Comparison of ENCODE assay signal across 16 cellular contexts in the genomic region with DNA sequence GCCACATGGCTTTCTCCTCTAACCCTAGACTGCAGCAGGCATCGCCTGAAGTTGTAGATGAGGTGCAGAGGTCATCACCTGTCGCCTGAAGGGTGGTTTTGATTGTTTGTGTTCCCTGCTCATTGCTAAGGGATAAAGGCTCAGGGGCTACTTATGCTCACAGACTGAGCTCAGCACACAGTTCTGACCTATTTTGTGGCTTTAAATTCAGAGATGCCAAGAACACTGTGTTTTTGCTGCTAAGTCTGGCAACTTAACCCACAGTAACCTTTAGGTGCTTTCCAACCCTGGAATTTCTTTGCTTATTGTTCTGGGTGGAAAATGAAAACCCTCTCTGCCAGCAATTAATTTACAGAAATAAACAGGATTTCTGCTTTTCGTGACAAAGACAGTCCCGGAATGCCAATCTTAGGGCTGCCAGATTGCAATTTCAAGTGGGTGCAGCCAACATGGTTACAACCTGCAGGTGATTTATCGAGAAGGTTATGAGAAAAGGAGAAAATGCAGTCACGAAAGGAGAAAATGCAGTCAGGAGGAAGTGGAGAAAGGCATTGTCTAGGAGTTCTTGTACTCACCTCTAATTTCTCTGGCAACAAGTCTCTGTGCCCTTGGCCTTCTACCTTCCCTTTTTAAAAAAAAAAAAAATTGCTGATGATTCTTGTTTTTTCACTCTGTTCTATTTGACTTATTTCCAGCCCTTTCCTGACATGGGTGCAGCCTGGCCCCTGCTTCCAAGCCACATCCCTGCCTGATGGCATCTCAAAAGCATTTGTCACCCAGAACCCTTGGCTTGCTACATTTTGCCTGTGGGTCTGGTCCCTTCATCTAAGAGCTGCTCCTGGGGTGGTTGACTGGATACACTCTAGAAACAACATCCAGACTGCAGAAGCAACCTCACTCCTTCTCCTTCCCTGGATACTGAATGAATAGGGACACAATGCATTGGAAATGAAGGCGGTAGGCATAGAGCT. TPM values are rescaled to one million over a fixed set of nuclear protein-coding genes. Genes with fewer than 3 reads are reported as not detected.
"Had no signal": no experiment of that assay in that cellular context is flagged by ENCODE, and none has a peak within 500 bp of the region (broad histone marks: within the 10 kb centered on the region; RNA-seq: fewer than 3 reads in every experiment).

No MANE protein-coding gene starts in this region.

- H3K79me2 ChIP-seq: parathyroid adenoma had no signal

- FAIRE-seq: endometrium, islet of Langerhans, TTC549 had no signal

- H3K36me3 Mint-ChIP-seq: stimulated activated effector memory CD8-positive, alpha-beta T cell treated with anti-CD3 and anti-CD28 coated beads, Interleukin-12 subunit alpha, Interleukin-12 subunit beta, amount 100 ng/mL, for 72 hours had no signal

- ATAC-seq: foreskin keratinocyte; left lung; stimulated activated effector memory CD8-positive, alpha-beta T cell treated with anti-CD3 and anti-CD28 coated beads, Interleukin-12 subunit alpha, Interleukin-12 subunit beta, amount 100 ng/mL, for 72 hours had no signal

- H3K9me3 Mint-ChIP-seq: activated naive CD4-positive, alpha-beta T cell treated with anti-CD3 and anti-CD28 coated beads, Interleukin-2, amount 50 U/mL, for 24 hours; stimulated activated effector memory CD8-positive, alpha-beta T cell treated with anti-CD3 and anti-CD28 coated beads, Interleukin-12 subunit alpha, Interleukin-12 subunit beta, amount 100 ng/mL, for 72 hours had no signal

- H3K27me3 Mint-ChIP-seq: activated naive CD4-positive, alpha-beta T cell treated with anti-CD3 and anti-CD28 coated beads, Interleukin-2, amount 50 U/mL, for 24 hours had no signal

- H3K4me1 ChIP-seq: foreskin keratinocyte, parathyroid adenoma had no signal

- H2AFZ ChIP-seq: parathyroid adenoma had no signal

- H3K4me3 Mint-ChIP-seq: activated naive CD4-positive, alpha-beta T cell treated with anti-CD3 and anti-CD28 coated beads, Interleukin-2, amount 50 U/mL, for 24 hours; stimulated activated effector memory CD8-positive, alpha-beta T cell treated with anti-CD3 and anti-CD28 coated beads, Interleukin-12 subunit alpha, Interleukin-12 subunit beta, amount 100 ng/mL, for 72 hours had no signal

- H3K27ac ChIP-seq: brain microvascular endothelial cell, dorsolateral prefrontal cortex, foreskin keratinocyte, left lung, parathyroid adenoma had no signal

- DNase-seq: activated T-cell treated with anti-CD3 and anti-CD28 coated beads, Interleukin-2, amount 50 U/mL, for 1 hour; amniotic stem cell; brain microvascular endothelial cell; dorsolateral prefrontal cortex; esophagus squamous epithelium; foreskin keratinocyte; head of caudate nucleus; left lung; T-helper 2 cell had no signal

- H3K27ac Mint-ChIP-seq: activated naive CD4-positive, alpha-beta T cell treated with anti-CD3 and anti-CD28 coated beads, Interleukin-2, amount 50 U/mL, for 24 hours; stimulated activated effector memory CD8-positive, alpha-beta T cell treated with anti-CD3 and anti-CD28 coated beads, Interleukin-12 subunit alpha, Interleukin-12 subunit beta, amount 100 ng/mL, for 72 hours had no signal

- H3K27me3 ChIP-seq: brain microvascular endothelial cell, dorsolateral prefrontal cortex, esophagus squamous epithelium, foreskin keratinocyte, left lung had no signal

- H3K9me3 ChIP-seq: esophagus squamous epithelium, left lung had no signal

- H3K4me1 Mint-ChIP-seq: activated naive CD4-positive, alpha-beta T cell treated with anti-CD3 and anti-CD28 coated beads, Interleukin-2, amount 50 U/mL, for 24 hours; stimulated activated effector memory CD8-positive, alpha-beta T cell treated with anti-CD3 and anti-CD28 coated beads, Interleukin-12 subunit alpha, Interleukin-12 subunit beta, amount 100 ng/mL, for 72 hours had no signal

- H3K9ac ChIP-seq: parathyroid adenoma had no signal

- H3K4me3 ChIP-seq: dorsolateral prefrontal cortex, esophagus squamous epithelium, left lung had no signal

RNA-seq across cellular contexts. Expression of a gene that starts 43.8 kb away (rescaled TPM):
- total RNA-seq: foreskin keratinocyte, urinary bladder had no signal
- polyA plus RNA-seq: foreskin keratinocyte had no signal
